ENCODE assay signal across 8 cellular contexts in genomic region chr20:10034717-10035571, GRCh38. TPM values are rescaled to one million over a fixed set of nuclear protein-coding genes. Genes with fewer than 3 reads are reported as not detected.
DNase-seq lines count a peak whose midpoint lies in the region; ATAC-seq and TF ChIP-seq lines count a peak whose summit lies in the region.

ANKEF1 (plus strand) TSS chr20:10034987; CDS start chr20:10038302, 3,315 bp downstream.

- ATAC-seq in GM19463 (IDR thresholded peaks at IDR 0.05; ENCODE audit: unreplicated experiment) (peak; percentile 97), mucosa of descending colon (peak; percentile 99)

- peak within 1 kb of the TSS; percentile 76 for H3K4me3 ChIP-seq in HL-60 (replicated peaks; ENCODE audit: insufficient read depth, low read length)
- H3K4me3 ChIP-seq in epithelial cell of proximal tubule (ENCODE audit: low read depth, low read length) = peak within 1 kb of the TSS; percentile 75
- peak within 1 kb of the TSS; percentile 20 for H3K4me3 ChIP-seq in mucosa of descending colon

- no peaks in the 10 kb centered on the region for H3K9me3 ChIP-seq in mucosa of descending colon

- H3K27me3 ChIP-seq in HL-60 (ENCODE audit: insufficient read depth, poor library complexity, severe bottlenecking) = peaks cover 3% of the 10 kb centered on the region

- intact Hi-C loops in mucosa of descending colon (cut with DNase I, micrococcal nuclease) = no loop called here

- H3K4me1 ChIP-seq in mucosa of descending colon (ENCODE audit: low read depth) = peaks cover 11% of the 10 kb centered on the region

- TF ChIP-seq CTCF in HL-60 (IDR thresholded peaks at IDR 0.05; ENCODE audit: insufficient read depth, low read length) (no peak), epithelial cell of proximal tubule (conservative IDR thresholded peaks at IDR 0.05; ENCODE audit: low read depth, low read length) (no peak), mucosa of descending colon (IDR thresholded peaks at IDR 0.05) (no peak)

- no peaks in the 10 kb centered on the region for H3K36me3 ChIP-seq in mucosa of descending colon (ENCODE audit: low read depth)

- no peak within 1 kb of the TSS for H3K27ac ChIP-seq in HL-60 (replicated peaks)

- peak; percentile 43 for DNase-seq in CD1c-positive myeloid dendritic cell (ENCODE audit: extremely low spot score)
- DNase-seq in HL-60 (ENCODE audit: low read depth in 1 of 2, low spot score in 1 of 2) = peak; percentile 37 to 56
- DNase-seq in NCI-H82 (lab: John Stamatoyannopoulos, UW) = peak; percentile 92
- peak; percentile 79 for DNase-seq in activated CD8-positive, alpha-beta memory T cell treated with anti-CD3 and anti-CD28 coated beads, Interleukin-2, amount 50 U/mL, for 48 hours
- DNase-seq in epithelial cell of proximal tubule (ENCODE audit: low read depth) = no peak
- peak; percentile 92 to 95 (median 93) for DNase-seq in mucosa of descending colon
- DNase-seq in stimulated activated CD8-positive, alpha-beta memory T cell treated with anti-CD3 and anti-CD28 coated beads, Interleukin-4, amount 100 ng/mL, for 1 hour (ENCODE audit: low read depth in 2 of 2, low spot score in 1 of 2) = peak; percentile 30 to 63

RNA-seq across cellular contexts. Expression of gene ANKEF1, which starts in this region (rescaled TPM):
- 3.6 and 4.0 TPM in 2 replicates for total RNA-seq in epithelial cell of proximal tubule
- total RNA-seq in mucosa of descending colon = 1 to 10 TPM; 3.5 to 6.7 (median 6.1) TPM

Comparison
In these comparisons a context has a peak if more than half of its experiments do, and no peak if none do; other contexts are left out.
1. H3K4me3 ChIP-seq: peak in every context shown above with its lines; median percentile 76 in HL-60; 75 in epithelial cell of proximal tubule; 20 in mucosa of descending colon.